In the genomic region with DNA sequence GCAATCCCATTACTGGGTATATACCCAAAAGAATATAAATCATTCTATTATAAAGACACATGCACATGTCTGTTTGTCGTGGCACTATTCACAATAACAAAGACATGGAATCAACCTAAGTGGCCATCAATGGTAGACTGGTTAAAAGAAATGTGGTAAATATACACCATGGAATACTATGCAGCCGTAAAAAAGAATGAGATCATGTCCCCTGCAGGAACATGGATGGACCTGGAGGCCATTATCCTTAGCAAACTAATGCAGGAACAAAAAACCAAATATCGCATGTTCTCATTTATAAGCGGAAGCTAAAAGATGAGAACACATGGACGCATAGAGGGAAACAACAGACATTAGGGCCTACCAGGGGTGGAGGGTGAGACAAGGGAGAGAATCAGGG, we compare ENCODE assay signal across 2 cellular contexts. TPM values are rescaled to one million over a fixed set of nuclear protein-coding genes. Genes with fewer than 3 reads are reported as not detected.
"Had no signal": no experiment of that assay in that cellular context is flagged by ENCODE, and none has a peak within 500 bp of the region (broad histone marks: within the 10 kb centered on the region; RNA-seq: fewer than 3 reads in every experiment).

No MANE protein-coding gene starts in this region.

RNA-seq across cellular contexts. Expression of gene COL28A1, which starts 25.9 kb away (rescaled TPM):
- total RNA-seq: GM23248, H4 had no signal
- polyA plus RNA-seq: GM23248 had no signal
